Comparison of ENCODE assay signal across 2 cellular contexts in the genomic region with DNA sequence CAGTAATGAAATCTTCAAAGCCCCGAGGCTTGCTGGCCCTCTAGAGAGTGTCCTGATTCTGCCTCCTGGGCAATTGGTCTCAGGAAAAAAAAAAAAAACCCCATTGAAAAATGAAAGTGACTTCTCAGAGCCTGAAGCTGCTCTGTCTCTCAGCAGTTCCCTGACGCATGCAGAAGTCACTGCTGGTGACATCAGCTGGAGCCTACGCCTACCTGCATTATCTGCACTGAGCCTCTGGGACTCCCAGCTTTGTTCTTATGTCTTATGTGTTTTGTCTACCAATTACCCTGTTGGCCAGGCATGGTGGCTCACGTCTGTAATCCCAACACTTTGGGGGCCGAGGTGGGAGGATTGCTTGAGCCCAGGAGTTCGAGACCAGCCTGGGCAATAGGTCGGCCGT.
TF ChIP-seq lines count a peak whose summit lies in the region.

No MANE protein-coding gene starts in this region.

TF ChIP-seq in IMR-90, 13 proteins besides CTCF, POLR2A, EP300 and RAD21:
- TF ChIP-seq SMC3 (IDR thresholded peaks at IDR 0.05; ENCODE audit: low read depth, low read length) (no peak), RFX5 (IDR thresholded peaks at IDR 0.05; ENCODE audit: low read depth, low read length) (no peak), CHD1 (IDR thresholded peaks at IDR 0.05; ENCODE audit: low read depth, low read length) (no peak), FOS (IDR thresholded peaks at IDR 0.05; ENCODE audit: low read depth, low read length) (no peak), BHLHE40 (IDR thresholded peaks at IDR 0.05; ENCODE audit: low read depth, low read length) (no peak), RCOR1 (IDR thresholded peaks at IDR 0.05; ENCODE audit: insufficient replicate concordance, low read length) (no peak), NFE2L2 (IDR thresholded peaks at IDR 0.05; ENCODE audit: low read depth, low read length) (no peak), CEBPB (IDR thresholded peaks at IDR 0.05; ENCODE audit: low read depth, low read length) (no peak), MXI1 (IDR thresholded peaks at IDR 0.05; ENCODE audit: borderline replicate concordance, low read depth, low read length) (no peak), MAFK (IDR thresholded peaks at IDR 0.05; ENCODE audit: low read depth, low read length) (no peak), MAZ (IDR thresholded peaks at IDR 0.05; ENCODE audit: borderline replicate concordance, low read depth, low read length) (no peak), USF2 (IDR thresholded peaks at IDR 0.05; ENCODE audit: low read depth, low read length) (no peak)
- TF ChIP-seq, protein P1, sequence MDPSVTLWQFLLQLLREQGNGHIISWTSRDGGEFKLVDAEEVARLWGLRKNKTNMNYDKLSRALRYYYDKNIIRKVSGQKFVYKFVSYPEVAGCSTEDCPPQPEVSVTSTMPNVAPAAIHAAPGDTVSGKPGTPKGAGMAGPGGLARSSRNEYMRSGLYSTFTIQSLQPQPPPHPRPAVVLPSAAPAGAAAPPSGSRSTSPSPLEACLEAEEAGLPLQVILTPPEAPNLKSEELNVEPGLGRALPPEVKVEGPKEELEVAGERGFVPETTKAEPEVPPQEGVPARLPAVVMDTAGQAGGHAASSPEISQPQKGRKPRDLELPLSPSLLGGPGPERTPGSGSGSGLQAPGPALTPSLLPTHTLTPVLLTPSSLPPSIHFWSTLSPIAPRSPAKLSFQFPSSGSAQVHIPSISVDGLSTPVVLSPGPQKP (IDR thresholded peaks at IDR 0.05; ENCODE audit: borderline replicate concordance, low read depth, low read length) = no peak
TF ChIP-seq in IMR-90: peak in this region for 0.

TF ChIP-seq in GM12878, 131 proteins besides CTCF, POLR2A, EP300 and RAD21:
- TF ChIP-seq CREB1 (IDR thresholded peaks at IDR 0.05; ENCODE audit: low read depth) = 0 out of 2 replicates have a peak, but pooled peaks have one; percentile 44
- 0 out of 2 replicates have a peak, but pooled peaks have one; percentile 20 for TF ChIP-seq CREM (IDR thresholded peaks at IDR 0.05; ENCODE audit: low read depth)
- TF ChIP-seq POLR2AphosphoS2 (IDR thresholded peaks at IDR 0.05; ENCODE audit: low read depth, low read length) = no peak
- TF ChIP-seq FOS (IDR thresholded peaks at IDR 0.05; ENCODE audit: borderline replicate concordance, extremely low read depth, insufficient read length) = no peak
- TF ChIP-seq CBX3 (IDR thresholded peaks at IDR 0.05; ENCODE audit: borderline replicate concordance, low read depth) = no peak
- no peak for TF ChIP-seq SUZ12 (IDR thresholded peaks at IDR 0.05; ENCODE audit: unreplicated experiment)
- TF ChIP-seq RFX5 (IDR thresholded peaks at IDR 0.05; ENCODE audit: low read depth, low read length) = no peak
- TF ChIP-seq SIN3A (IDR thresholded peaks at IDR 0.05; ENCODE audit: low read depth, low read length) = no peak
- TF ChIP-seq RB1 (IDR thresholded peaks at IDR 0.05; ENCODE audit: borderline replicate concordance) = no peak
- TF ChIP-seq SRF (IDR thresholded peaks at IDR 0.05; ENCODE audit: low read depth in 2 of 2, low read length in 2 of 2) = no peak
- no peak for TF ChIP-seq WRNIP1 (IDR thresholded peaks at IDR 0.05; ENCODE audit: borderline replicate concordance, low read depth, low read length)
